17 cellular contexts compared by ENCODE assay signal in the genomic region with DNA sequence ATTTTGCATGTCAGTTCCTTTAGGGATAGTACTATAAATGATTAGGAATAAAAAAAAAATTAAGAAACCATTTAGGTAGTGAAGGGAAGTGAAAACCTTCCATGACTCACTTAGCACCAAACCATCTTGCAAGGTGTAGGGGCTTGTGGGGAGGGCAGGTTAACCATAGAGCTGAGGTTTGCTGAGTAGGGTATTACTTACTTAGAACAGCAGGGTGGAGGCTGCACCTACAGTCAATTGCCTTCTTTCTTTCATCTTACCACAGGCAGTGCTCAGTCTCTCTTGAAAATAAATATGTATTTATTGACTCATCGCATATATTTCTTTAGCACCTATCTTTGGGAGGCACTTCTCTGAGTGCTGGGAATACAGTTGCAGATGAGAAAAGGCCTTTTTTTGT.
DNase-seq lines count a peak whose midpoint lies in the region; ATAC-seq, FAIRE-seq and TF ChIP-seq lines count a peak whose summit lies in the region.
"Had no signal": no experiment of that assay in that cellular context is flagged by ENCODE, and none has a peak within 500 bp of the region (broad histone marks: within the 10 kb centered on the region; RNA-seq: fewer than 3 reads in every experiment).

No MANE protein-coding gene starts in this region.

- no peak for ATAC-seq in activated CD8-positive, alpha-beta T cell treated with anti-CD3 and anti-CD28 coated beads for 36 hours
- no peak for ATAC-seq in activated CD8-positive, alpha-beta T cell treated with anti-CD3 and anti-CD28 coated beads, Interleukin-2, amount 10 ng/mL, durations not matched to agents 7 days and 5 days
- ATAC-seq in stimulated activated effector memory CD8-positive, alpha-beta T cell treated with anti-CD3 and anti-CD28 coated beads, Interleukin-12 subunit alpha, Interleukin-12 subunit beta, amount 100 ng/mL, for 72 hours = peak; percentile 51

- H3K4me3 Mint-ChIP-seq in activated CD8-positive, alpha-beta T cell treated with anti-CD3 and anti-CD28 coated beads for 36 hours = no peak overlapping the region
- H3K4me3 Mint-ChIP-seq in activated CD8-positive, alpha-beta T cell treated with anti-CD3 and anti-CD28 coated beads, Interleukin-2, amount 10 ng/mL, durations not matched to agents 7 days and 5 days = no peak overlapping the region
- H3K4me3 Mint-ChIP-seq in stimulated activated effector memory CD8-positive, alpha-beta T cell treated with anti-CD3 and anti-CD28 coated beads, Interleukin-12 subunit alpha, Interleukin-12 subunit beta, amount 100 ng/mL, for 72 hours = no peak overlapping the region
- H3K4me3 Mint-ChIP-seq in activated naive CD4-positive, alpha-beta T cell treated with anti-CD3 and anti-CD28 coated beads for 36 hours = no peak overlapping the region
- H3K4me3 Mint-ChIP-seq: CD4-positive, CD25-positive, alpha-beta regulatory T cell had no signal

- no peak for TF ChIP-seq POLR2A in GM12891 (IDR thresholded peaks at IDR 0.05; ENCODE audit: low read depth, low read length)

- H3K4me1 Mint-ChIP-seq in activated CD8-positive, alpha-beta T cell treated with anti-CD3 and anti-CD28 coated beads for 36 hours (ENCODE audit: low read depth) = no peaks in the 10 kb centered on the region
- H3K4me1 Mint-ChIP-seq in activated CD8-positive, alpha-beta T cell treated with anti-CD3 and anti-CD28 coated beads, Interleukin-2, amount 10 ng/mL, durations not matched to agents 7 days and 5 days (ENCODE audit: low read depth) = no peaks in the 10 kb centered on the region
- no peaks in the 10 kb centered on the region for H3K4me1 Mint-ChIP-seq in stimulated activated effector memory CD8-positive, alpha-beta T cell treated with anti-CD3 and anti-CD28 coated beads, Interleukin-12 subunit alpha, Interleukin-12 subunit beta, amount 100 ng/mL, for 72 hours
- H3K4me1 Mint-ChIP-seq in activated naive CD4-positive, alpha-beta T cell treated with anti-CD3 and anti-CD28 coated beads for 36 hours (ENCODE audit: low read depth) = no peaks in the 10 kb centered on the region
- H3K4me1 Mint-ChIP-seq: CD4-positive, CD25-positive, alpha-beta regulatory T cell had no signal

- peak; percentile 7 for DNase-seq in activated CD8-positive, alpha-beta T cell treated with anti-CD3 and anti-CD28 coated beads for 36 hours
- no peak for DNase-seq in activated CD8-positive, alpha-beta T cell treated with anti-CD3 and anti-CD28 coated beads, Interleukin-2, amount 10 ng/mL, durations not matched to agents 7 days and 5 days
- no peak for DNase-seq in GM12891 (ENCODE audit: insufficient read length, low spot score)
- peak; percentile 15 for DNase-seq in Jurkat, Clone E6-1 (ENCODE audit: low read depth, low spot score)
- no peak for DNase-seq in stimulated activated effector memory CD8-positive, alpha-beta T cell treated with anti-CD3 and anti-CD28 coated beads, Interleukin-12 subunit alpha, Interleukin-12 subunit beta, amount 100 ng/mL, for 72 hours (ENCODE audit: low spot score in 2 of 2)
- DNase-seq in hippocampal formation (lab: John Stamatoyannopoulos, UW) = no peak
- no peak for DNase-seq in activated naive CD4-positive, alpha-beta T cell treated with anti-CD3 and anti-CD28 coated beads for 36 hours
- DNase-seq: ACHN; Calu3; CD4-positive, CD25-positive, alpha-beta regulatory T cell; DMS 273 treated with DMSO at 0.1 percent for 48 hours; DMS79 treated with DMSO at 0.1 percent for 48 hours; GF-D8; HCEC 1CT; KBM-7 had no signal

- TF ChIP-seq CTCF in activated CD8-positive, alpha-beta T cell treated with anti-CD3 and anti-CD28 coated beads for 36 hours (IDR thresholded peaks at IDR 0.05) = no peak

- H3K27me3 Mint-ChIP-seq in activated CD8-positive, alpha-beta T cell treated with anti-CD3 and anti-CD28 coated beads for 36 hours = no peaks in the 10 kb centered on the region
- H3K27me3 Mint-ChIP-seq in activated CD8-positive, alpha-beta T cell treated with anti-CD3 and anti-CD28 coated beads, Interleukin-2, amount 10 ng/mL, durations not matched to agents 7 days and 5 days (ENCODE audit: low read depth) = no peaks in the 10 kb centered on the region
- peaks cover 8% of the 10 kb centered on the region for H3K27me3 Mint-ChIP-seq in activated naive CD4-positive, alpha-beta T cell treated with anti-CD3 and anti-CD28 coated beads for 36 hours (ENCODE audit: low read depth)

- no peak overlapping the region for H3K4me3 ChIP-seq in Jurkat, Clone E6-1 (ENCODE audit: low read length)
- H3K4me3 ChIP-seq: BLaER1 treated with 17β-estradiol and CSF1 and Interleukin-3, amounts not matched to agents 10 nM and 100 nM had no signal

- H3K36me3 Mint-ChIP-seq in activated CD8-positive, alpha-beta T cell treated with anti-CD3 and anti-CD28 coated beads for 36 hours (ENCODE audit: low read depth) = no peaks in the 10 kb centered on the region
- H3K36me3 Mint-ChIP-seq in activated CD8-positive, alpha-beta T cell treated with anti-CD3 and anti-CD28 coated beads, Interleukin-2, amount 10 ng/mL, durations not matched to agents 7 days and 5 days (ENCODE audit: low read depth) = no peaks in the 10 kb centered on the region
- H3K36me3 Mint-ChIP-seq in stimulated activated effector memory CD8-positive, alpha-beta T cell treated with anti-CD3 and anti-CD28 coated beads, Interleukin-12 subunit alpha, Interleukin-12 subunit beta, amount 100 ng/mL, for 72 hours = no peaks in the 10 kb centered on the region
- H3K36me3 Mint-ChIP-seq in activated naive CD4-positive, alpha-beta T cell treated with anti-CD3 and anti-CD28 coated beads for 36 hours (ENCODE audit: low read depth) = no peaks in the 10 kb centered on the region
- H3K36me3 Mint-ChIP-seq: CD4-positive, CD25-positive, alpha-beta regulatory T cell had no signal

- no peak for FAIRE-seq in GM12891 (lab: Jason Lieb, UNC)
- FAIRE-seq: GM19239 had no signal

- intact Hi-C loops in activated CD8-positive, alpha-beta T cell treated with anti-CD3 and anti-CD28 coated beads for 36 hours (cut with micrococcal nuclease) = no loop called here
- intact Hi-C loops in activated naive CD4-positive, alpha-beta T cell treated with anti-CD3 and anti-CD28 coated beads for 36 hours (cut with micrococcal nuclease) = no loop called here

- POLR2A ChIA-PET in activated CD8-positive, alpha-beta T cell treated with anti-CD3 and anti-CD28 coated beads for 36 hours (lab: Charles Lee) = no interaction called here
- POLR2A ChIA-PET in activated CD8-positive, alpha-beta T cell treated with anti-CD3 and anti-CD28 coated beads, Interleukin-2, amount 10 ng/mL, durations not matched to agents 7 days and 5 days (lab: Charles Lee) = no interaction called here

- CTCF ChIA-PET in activated CD8-positive, alpha-beta T cell treated with anti-CD3 and anti-CD28 coated beads for 36 hours (lab: Charles Lee) = no interaction called here
- CTCF ChIA-PET in activated CD8-positive, alpha-beta T cell treated with anti-CD3 and anti-CD28 coated beads, Interleukin-2, amount 10 ng/mL, durations not matched to agents 7 days and 5 days (lab: Charles Lee) = interaction anchor here (0.6 kb wide), 1 partner anchor 1248 kb away, joined by 3 read pairs; no protein-coding TSS in a partner anchor
- CTCF ChIA-PET in activated naive CD4-positive, alpha-beta T cell treated with anti-CD3 and anti-CD28 coated beads for 36 hours (lab: Charles Lee) = no interaction called here

- H3K9me3 Mint-ChIP-seq in activated CD8-positive, alpha-beta T cell treated with anti-CD3 and anti-CD28 coated beads for 36 hours = no peaks in the 10 kb centered on the region
- H3K9me3 Mint-ChIP-seq in activated CD8-positive, alpha-beta T cell treated with anti-CD3 and anti-CD28 coated beads, Interleukin-2, amount 10 ng/mL, durations not matched to agents 7 days and 5 days (ENCODE audit: insufficient read depth) = no peaks in the 10 kb centered on the region
- H3K9me3 Mint-ChIP-seq in stimulated activated effector memory CD8-positive, alpha-beta T cell treated with anti-CD3 and anti-CD28 coated beads, Interleukin-12 subunit alpha, Interleukin-12 subunit beta, amount 100 ng/mL, for 72 hours = peaks cover 13% of the 10 kb centered on the region
- H3K9me3 Mint-ChIP-seq in activated naive CD4-positive, alpha-beta T cell treated with anti-CD3 and anti-CD28 coated beads for 36 hours = no peaks in the 10 kb centered on the region

- H3K27ac Mint-ChIP-seq in activated CD8-positive, alpha-beta T cell treated with anti-CD3 and anti-CD28 coated beads for 36 hours = no peak overlapping the region
- H3K27ac Mint-ChIP-seq in activated CD8-positive, alpha-beta T cell treated with anti-CD3 and anti-CD28 coated beads, Interleukin-2, amount 10 ng/mL, durations not matched to agents 7 days and 5 days = no peak overlapping the region
- H3K27ac Mint-ChIP-seq in stimulated activated effector memory CD8-positive, alpha-beta T cell treated with anti-CD3 and anti-CD28 coated beads, Interleukin-12 subunit alpha, Interleukin-12 subunit beta, amount 100 ng/mL, for 72 hours = no peak overlapping the region
- H3K27ac Mint-ChIP-seq in activated naive CD4-positive, alpha-beta T cell treated with anti-CD3 and anti-CD28 coated beads for 36 hours = no peak overlapping the region
- H3K27ac Mint-ChIP-seq: CD4-positive, CD25-positive, alpha-beta regulatory T cell had no signal

TF ChIP-seq in GM12891, 5 proteins besides CTCF, POLR2A, EP300 and RAD21:
- 0 out of 2 replicates have a peak, but pooled peaks have one; percentile 18 for TF ChIP-seq SPI1 (IDR thresholded peaks at IDR 0.05; ENCODE audit: low read depth, low read length)
- no peak for TF ChIP-seq POLR2AphosphoS5 (IDR thresholded peaks at IDR 0.05; ENCODE audit: low read depth, low read length)

Comparison
In these comparisons a context has a peak if more than half of its experiments do, and no peak if none do; other contexts are left out.
1. DNase-seq: peak in activated CD8-positive, alpha-beta T cell treated with anti-CD3 and anti-CD28 coated beads for 36 hours (single experiment) and Jurkat, Clone E6-1 (single experiment); none in activated CD8-positive, alpha-beta T cell treated with anti-CD3 and anti-CD28 coated beads, Interleukin-2, amount 10 ng/mL, durations not matched to agents 7 days and 5 days (single experiment), GM12891 (single experiment), stimulated activated effector memory CD8-positive, alpha-beta T cell treated with anti-CD3 and anti-CD28 coated beads, Interleukin-12 subunit alpha, Interleukin-12 subunit beta, amount 100 ng/mL, for 72 hours (0 of 2), hippocampal formation (0 of 2) and activated naive CD4-positive, alpha-beta T cell treated with anti-CD3 and anti-CD28 coated beads for 36 hours (single experiment).